8 cellular contexts compared by ENCODE assay signal in the genomic region with DNA sequence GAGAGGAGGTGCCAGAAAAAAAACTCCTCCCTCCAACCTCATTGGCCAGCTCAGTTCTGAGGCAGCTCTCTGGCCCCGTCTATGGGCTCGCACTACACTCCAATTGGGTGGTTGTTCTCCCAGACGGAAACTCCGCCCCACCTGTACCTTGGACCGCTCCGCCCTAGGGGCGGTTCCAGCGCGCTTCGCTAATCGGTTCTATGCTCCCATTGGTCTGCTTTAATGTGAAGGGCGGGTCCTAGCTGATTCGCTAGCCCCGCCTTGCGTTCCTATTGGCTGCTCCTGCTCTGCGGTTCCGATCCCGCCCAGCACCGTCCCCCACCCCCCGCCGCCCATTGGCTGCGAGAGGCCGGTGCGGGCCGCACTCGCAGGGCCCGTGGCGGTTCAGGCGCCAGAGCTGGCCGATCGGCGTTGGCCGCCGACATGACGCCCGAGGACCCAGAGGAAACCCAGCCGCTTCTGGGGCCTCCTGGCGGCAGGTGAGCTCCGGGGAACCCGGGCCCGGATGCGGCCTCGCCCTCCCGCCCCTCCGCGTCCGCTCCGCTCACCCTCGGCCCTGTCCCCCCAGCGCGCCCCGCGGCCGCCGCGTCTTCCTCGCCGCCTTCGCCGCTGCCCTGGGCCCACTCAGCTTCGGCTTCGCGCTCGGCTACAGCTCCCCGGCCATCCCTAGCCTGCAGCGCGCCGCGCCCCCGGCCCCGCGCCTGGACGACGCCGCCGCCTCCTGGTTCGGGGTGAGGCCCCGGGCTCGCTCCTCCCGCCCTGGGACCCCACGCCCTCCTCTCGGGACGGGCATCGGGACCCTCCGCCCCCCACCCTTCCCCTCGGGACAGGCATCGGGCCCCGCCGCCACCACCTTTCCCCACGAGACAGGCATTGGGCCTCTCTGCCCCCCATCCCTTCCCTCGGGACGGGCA. TPM values are rescaled to one million over a fixed set of nuclear protein-coding genes. Genes with fewer than 3 reads are reported as not detected.
DNase-seq lines count a peak whose midpoint lies in the region; ATAC-seq, FAIRE-seq and TF ChIP-seq lines count a peak whose summit lies in the region.

A gene with protein sequence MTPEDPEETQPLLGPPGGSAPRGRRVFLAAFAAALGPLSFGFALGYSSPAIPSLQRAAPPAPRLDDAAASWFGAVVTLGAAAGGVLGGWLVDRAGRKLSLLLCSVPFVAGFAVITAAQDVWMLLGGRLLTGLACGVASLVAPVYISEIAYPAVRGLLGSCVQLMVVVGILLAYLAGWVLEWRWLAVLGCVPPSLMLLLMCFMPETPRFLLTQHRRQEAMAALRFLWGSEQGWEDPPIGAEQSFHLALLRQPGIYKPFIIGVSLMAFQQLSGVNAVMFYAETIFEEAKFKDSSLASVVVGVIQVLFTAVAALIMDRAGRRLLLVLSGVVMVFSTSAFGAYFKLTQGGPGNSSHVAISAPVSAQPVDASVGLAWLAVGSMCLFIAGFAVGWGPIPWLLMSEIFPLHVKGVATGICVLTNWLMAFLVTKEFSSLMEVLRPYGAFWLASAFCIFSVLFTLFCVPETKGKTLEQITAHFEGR (plus strand): TSS at position 362 of the 914 bp plus-strand sequence. CDS start 62 bp downstream, at position 424.

- peaks cover 0 to 2% of the 10 kb centered on the region in 2 donors for H3K36me3 ChIP-seq in kidney (ENCODE audit: control insufficient read depth in 1 of 2, insufficient read depth in 2 of 2, low read length in 2 of 2)

- peak within 1 kb of the TSS; percentile 59 to 73 for H3K9ac ChIP-seq in kidney (ENCODE audit: low read length in 2 of 2)

- H3K27ac ChIP-seq in kidney (ENCODE audit: low read depth in 2 of 2, low read length in 2 of 2), result peak within 1 kb of the TSS; percentile 60 to 67

- POLR2A ChIA-PET in AG04449 (lab: Yijun Ruan, JAX), result interaction anchor here (0.8 to 1.4 kb wide), 3 partner anchors 9 to 54 kb away, joined by 5 to 6 read pairs (median 5); a partner anchor contains a TSS
- POLR2A ChIA-PET in activated CD4-positive, alpha-beta T cell treated with anti-CD3 and anti-CD28 coated beads for 36 hours (lab: Charles Lee), result interaction anchor here (0.9 to 1.5 kb wide), 2 partner anchors 9 to 48 kb away, joined by 5 to 6 read pairs; no protein-coding TSS in a partner anchor

- H3K9me3 Mint-ChIP-seq in activated CD4-positive, alpha-beta T cell treated with anti-CD3 and anti-CD28 coated beads for 36 hours (ENCODE audit: low read depth), result no peaks in the 10 kb centered on the region

- ATAC-seq in GM18909 (IDR thresholded peaks at IDR 0.05; ENCODE audit: poor library complexity, unreplicated experiment) (peak; percentile 94), HG03159 (IDR thresholded peaks at IDR 0.05; ENCODE audit: unreplicated experiment) (peak; percentile 96)
- peak; percentile 96 for ATAC-seq in activated CD4-positive, alpha-beta T cell treated with anti-CD3 and anti-CD28 coated beads for 36 hours

- no peaks in the 10 kb centered on the region for H3K36me3 Mint-ChIP-seq in activated CD4-positive, alpha-beta T cell treated with anti-CD3 and anti-CD28 coated beads for 36 hours (ENCODE audit: low read depth)

- CTCF ChIA-PET in AG04449 (lab: Yijun Ruan, JAX), result interaction anchor here (0.7 to 1.7 kb wide), 5 partner anchors 10 to 458 kb away, joined by 3 to 4 read pairs (median 4); no protein-coding TSS in a partner anchor
- CTCF ChIA-PET in activated CD4-positive, alpha-beta T cell treated with anti-CD3 and anti-CD28 coated beads for 36 hours (lab: Charles Lee), result interaction anchor here (0.8 to 1.2 kb wide), 5 partner anchors 11 to 454 kb away, joined by 3 to 4 read pairs (median 3); a partner anchor contains a TSS

- TF ChIP-seq CTCF in AG04449 (IDR thresholded peaks at IDR 0.05; ENCODE audit: insufficient read depth, low read length, missing control alignments), result peak; percentile 12
- peak; percentile 6 for TF ChIP-seq CTCF in choroid plexus epithelial cell (conservative IDR thresholded peaks at IDR 0.05; ENCODE audit: low read depth, low read length)
- peak; percentile 17 for TF ChIP-seq CTCF in kidney (IDR thresholded peaks at IDR 0.05; ENCODE audit: borderline replicate concordance, extremely low read depth, insufficient read depth)

- H3K27me3 Mint-ChIP-seq in activated CD4-positive, alpha-beta T cell treated with anti-CD3 and anti-CD28 coated beads for 36 hours, result peaks cover 62% of the 10 kb centered on the region

- no peak within 1 kb of the TSS for H3K27ac Mint-ChIP-seq in activated CD4-positive, alpha-beta T cell treated with anti-CD3 and anti-CD28 coated beads for 36 hours

- H3K9me3 ChIP-seq in kidney (ENCODE audit: control insufficient read depth in 1 of 2, low read length in 2 of 2), result no peaks in the 10 kb centered on the region

- H3K4me3 Mint-ChIP-seq in activated CD4-positive, alpha-beta T cell treated with anti-CD3 and anti-CD28 coated beads for 36 hours, result peak within 1 kb of the TSS; percentile 58

- peak; percentile 90 for DNase-seq in AG04449 (ENCODE audit: low read depth, low spot score)
- DNase-seq in NCI-H446 (lab: John Stamatoyannopoulos, UW), result peak; percentile 92 to 98
- DNase-seq in activated CD4-positive, alpha-beta T cell treated with anti-CD3 and anti-CD28 coated beads for 36 hours, result peak; percentile 93
- DNase-seq in choroid plexus epithelial cell (ENCODE audit: low read depth), result peak; percentile 100
- peak; percentile 99 for DNase-seq in kidney
- DNase-seq in stimulated activated CD4-positive, alpha-beta T cell treated with anti-CD3 and anti-CD28 coated beads, Interleukin-15, amount 100 ng/mL, for 1 hour (ENCODE audit: low read depth in 1 of 2, low spot score in 1 of 2), result peak; percentile 66 to 68

- H3K4me1 Mint-ChIP-seq in activated CD4-positive, alpha-beta T cell treated with anti-CD3 and anti-CD28 coated beads for 36 hours, result peaks cover 12% of the 10 kb centered on the region

- peaks cover 9 to 17% of the 10 kb centered on the region in 2 donors for H3K4me1 ChIP-seq in kidney (ENCODE audit: control insufficient read depth in 1 of 2, insufficient read depth in 1 of 2, low read depth in 1 of 2, low read length in 2 of 2)

- H3K4me3 ChIP-seq in AG04449 (ENCODE audit: low read depth, low read length) (peak within 1 kb of the TSS; percentile 63), choroid plexus epithelial cell (ENCODE audit: low read depth, low read length) (peak within 1 kb of the TSS; percentile 68), kidney (ENCODE audit: low read length in 2 of 2) (peak within 1 kb of the TSS; percentile 74 to 76)

- intact Hi-C loops in activated CD4-positive, alpha-beta T cell treated with anti-CD3 and anti-CD28 coated beads for 36 hours (cut with DNase I, micrococcal nuclease), result loop anchor here (1.0 to 10.0 kb wide), 12 partner anchors 9 to 674 kb away; a partner anchor contains a TSS
- intact Hi-C loops in kidney (cut with DNase I), result no loop called here

- peak; percentile 99 for FAIRE-seq in kidney (lab: Jason Lieb, UNC)

RNA-seq across cellular contexts. Expression of the gene that starts here (rescaled TPM):
- 1 to 10 TPM; 1.3 to 1.7 TPM for total RNA-seq in activated CD4-positive, alpha-beta T cell treated with anti-CD3 and anti-CD28 coated beads for 36 hours
- total RNA-seq in kidney, result 15.3 TPM
- 22.0 TPM for polyA plus RNA-seq in kidney (ENCODE audit: insufficient read depth, low read depth, low replicate concordance)

Comparison
In these comparisons a context has a peak if more than half of its experiments do, and no peak if none do; other contexts are left out.
1. Peak in every context shown above with its lines: DNase-seq, ATAC-seq, H3K4me3 ChIP-seq and H3K27ac ChIP-seq.